27 cellular contexts compared by ENCODE assay signal in genomic region chr21:45613881-45614280, GRCh38. TPM values are rescaled to one million over a fixed set of nuclear protein-coding genes. Genes with fewer than 3 reads are reported as not detected.
DNase-seq lines count a peak whose midpoint lies in the region; FAIRE-seq and TF ChIP-seq lines count a peak whose summit lies in the region.
"Had no signal": no experiment of that assay in that cellular context is flagged by ENCODE, and none has a peak within 500 bp of the region (broad histone marks: within the 10 kb centered on the region; RNA-seq: fewer than 3 reads in every experiment).

No MANE protein-coding gene starts in this region.

- no peak for DNase-seq in activated naive CD4-positive, alpha-beta T cell treated with anti-CD3 and anti-CD28 coated beads for 36 hours
- DNase-seq in adipocyte (ENCODE audit: low read depth) (no peak), mesenteric fat pad (ENCODE audit: low spot score) (peak; percentile 30), nephron progenitor cell (no peak), neuronal stem cell (ENCODE audit: low spot score) (no peak), urothelium cell line (ENCODE audit: low spot score) (no peak), GM19238 (ENCODE audit: insufficient read length, low spot score) (no peak)
- DNase-seq: activated CD8-positive, alpha-beta memory T cell treated with anti-CD3 and anti-CD28 coated beads for 24 hours; adrenal gland; DMS53; foreskin melanocyte; hippocampal formation; NCI-H2029; NCI-H345; occipital lobe; substantia nigra; T1000 had no signal

- no peak overlapping the region for H3K14ac ChIP-seq in neuronal stem cell (ENCODE audit: low read length)

- no peak overlapping the region for H3K23ac ChIP-seq in neuronal stem cell (ENCODE audit: low read depth, low read length, poor library complexity)

- no peak overlapping the region for H4K91ac ChIP-seq in neuronal stem cell (ENCODE audit: low read depth, low read length, poor library complexity)

- intact Hi-C loops in activated naive CD4-positive, alpha-beta T cell treated with anti-CD3 and anti-CD28 coated beads for 36 hours (cut with micrococcal nuclease), result no loop called here

- no peaks in the 10 kb centered on the region for H3K9me3 Mint-ChIP-seq in activated naive CD4-positive, alpha-beta T cell treated with anti-CD3 and anti-CD28 coated beads, Interleukin-2, amount 50 U/mL, for 24 hours
- H3K9me3 Mint-ChIP-seq in activated naive CD4-positive, alpha-beta T cell treated with anti-CD3 and anti-CD28 coated beads for 36 hours, result no peaks in the 10 kb centered on the region
- H3K9me3 Mint-ChIP-seq in nephron progenitor cell, result no peaks in the 10 kb centered on the region
- H3K9me3 Mint-ChIP-seq: activated T-helper 1 cell treated with anti-CD3 and anti-CD28 coated beads, Interleukin-12 subunit alpha, Interleukin-12 subunit beta, Interleukin-2, Interleukin-4 antibody, amounts not matched to agents 30 ng/mL and 10 ng/mL and 1 ng/mL, durations not matched to agents 14 hours and 24 hours and 36 hours had no signal

- H3K4me1 Mint-ChIP-seq in activated naive CD4-positive, alpha-beta T cell treated with anti-CD3 and anti-CD28 coated beads, Interleukin-2, amount 50 U/mL, for 24 hours, result peaks cover 53% of the 10 kb centered on the region
- H3K4me1 Mint-ChIP-seq in activated naive CD4-positive, alpha-beta T cell treated with anti-CD3 and anti-CD28 coated beads for 36 hours (ENCODE audit: low read depth), result peaks cover 31% of the 10 kb centered on the region
- peaks cover 38% of the 10 kb centered on the region for H3K4me1 Mint-ChIP-seq in nephron progenitor cell

- H3K9me3 ChIP-seq in adipocyte (ENCODE audit: control insufficient read depth, low read length) (no peaks in the 10 kb centered on the region), neuronal stem cell (replicated peaks in 1 of 2; ENCODE audit: control insufficient read depth in 2 of 2, insufficient read depth in 1 of 2, low read depth in 1 of 2, low read length in 2 of 2) (peaks cover 0 to 4% of the 10 kb centered on the region in 2 donors)
- H3K9me3 ChIP-seq: adrenal gland, Peyer's patch, vagina had no signal

- H3K27me3 ChIP-seq in adipocyte (replicated peaks; ENCODE audit: control insufficient read depth, insufficient read depth, low read length) (peaks cover 50% of the 10 kb centered on the region), neuronal stem cell (ENCODE audit: control insufficient read depth in 3 of 3, insufficient read depth in 3 of 3, low read depth in 1 of 3, low read length in 3 of 3) (peaks cover 0 to 20% (median 0%) of the 10 kb centered on the region in 3 experiments)
- H3K27me3 ChIP-seq: adrenal gland, Peyer's patch, vagina had no signal

- no peak overlapping the region for H2BK15ac ChIP-seq in neuronal stem cell (ENCODE audit: low read length)

- H3K4me3 ChIP-seq in adipocyte (ENCODE audit: low read length) (peak overlapping the region; percentile 58), neuronal stem cell (ENCODE audit: low read length in 2 of 2) (no peak overlapping the region)
- H3K4me3 ChIP-seq: adrenal gland, cardiac muscle cell, Peyer's patch, SK-N-MC, vagina had no signal

- no peak overlapping the region for H2BK120ac ChIP-seq in neuronal stem cell (ENCODE audit: low read depth, low read length)

- no peaks in the 10 kb centered on the region for H3K79me1 ChIP-seq in neuronal stem cell (ENCODE audit: low read depth, low read length)

- H3K36me3 ChIP-seq in adipocyte (ENCODE audit: control insufficient read depth, insufficient read depth, low read length, severe bottlenecking) (no peaks in the 10 kb centered on the region), neuronal stem cell (replicated peaks in 1 of 2; ENCODE audit: control insufficient read depth in 2 of 2, insufficient read depth in 2 of 2, low read length in 2 of 2) (no peaks in the 10 kb centered on the region)
- H3K36me3 ChIP-seq: adrenal gland, cardiac muscle cell, Peyer's patch, vagina had no signal

- no peak overlapping the region for H2AK5ac ChIP-seq in neuronal stem cell (ENCODE audit: low read depth, low read length)

- no peaks in the 10 kb centered on the region for H3K36me3 Mint-ChIP-seq in activated naive CD4-positive, alpha-beta T cell treated with anti-CD3 and anti-CD28 coated beads, Interleukin-2, amount 50 U/mL, for 24 hours
- H3K36me3 Mint-ChIP-seq in activated naive CD4-positive, alpha-beta T cell treated with anti-CD3 and anti-CD28 coated beads for 36 hours (ENCODE audit: low read depth), result no peaks in the 10 kb centered on the region
- H3K36me3 Mint-ChIP-seq in nephron progenitor cell (ENCODE audit: low read depth), result no peaks in the 10 kb centered on the region

- FAIRE-seq in urothelium cell line (lab: Jason Lieb, UNC), result no peak
- FAIRE-seq: GM12891, GM19239, islet of Langerhans had no signal

- H3K9ac ChIP-seq in adipocyte (ENCODE audit: low read length), result no peak overlapping the region
- H3K9ac ChIP-seq in neuronal stem cell (ENCODE audit: low read depth, low read length, poor library complexity), result no peak overlapping the region
- H3K9ac ChIP-seq: KMS-11 had no signal

- H4K8ac ChIP-seq in neuronal stem cell (ENCODE audit: low read depth, low read length), result no peak overlapping the region

- CTCF ChIA-PET in activated naive CD4-positive, alpha-beta T cell treated with anti-CD3 and anti-CD28 coated beads for 36 hours (lab: Charles Lee), result no interaction called here

- H2BK12ac ChIP-seq in neuronal stem cell (ENCODE audit: low read length), result no peak overlapping the region

- no peak overlapping the region for H2BK5ac ChIP-seq in neuronal stem cell (ENCODE audit: low read length)

- H3K18ac ChIP-seq in neuronal stem cell (ENCODE audit: low read length), result no peak overlapping the region

- TF ChIP-seq CTCF in nephron progenitor cell (IDR thresholded peaks at IDR 0.05), result no peak

- H3K27ac Mint-ChIP-seq in activated naive CD4-positive, alpha-beta T cell treated with anti-CD3 and anti-CD28 coated beads, Interleukin-2, amount 50 U/mL, for 24 hours, result no peak overlapping the region
- H3K27ac Mint-ChIP-seq in activated naive CD4-positive, alpha-beta T cell treated with anti-CD3 and anti-CD28 coated beads for 36 hours, result no peak overlapping the region
- no peak overlapping the region for H3K27ac Mint-ChIP-seq in nephron progenitor cell
- H3K27ac Mint-ChIP-seq: activated T-helper 1 cell treated with anti-CD3 and anti-CD28 coated beads, Interleukin-12 subunit alpha, Interleukin-12 subunit beta, Interleukin-2, Interleukin-4 antibody, amounts not matched to agents 30 ng/mL and 10 ng/mL and 1 ng/mL, durations not matched to agents 14 hours and 24 hours and 36 hours had no signal

- peak overlapping the region; percentile 23 for H3K4me3 Mint-ChIP-seq in activated naive CD4-positive, alpha-beta T cell treated with anti-CD3 and anti-CD28 coated beads, Interleukin-2, amount 50 U/mL, for 24 hours
- no peak overlapping the region for H3K4me3 Mint-ChIP-seq in activated naive CD4-positive, alpha-beta T cell treated with anti-CD3 and anti-CD28 coated beads for 36 hours
- H3K4me3 Mint-ChIP-seq in nephron progenitor cell, result no peak overlapping the region
- H3K4me3 Mint-ChIP-seq: activated T-helper 1 cell treated with anti-CD3 and anti-CD28 coated beads, Interleukin-12 subunit alpha, Interleukin-12 subunit beta, Interleukin-2, Interleukin-4 antibody, amounts not matched to agents 30 ng/mL and 10 ng/mL and 1 ng/mL, durations not matched to agents 14 hours and 24 hours and 36 hours had no signal

- H3K4me2 ChIP-seq in neuronal stem cell (ENCODE audit: insufficient read depth, low read length, poor library complexity, severe bottlenecking), result no peak overlapping the region
- H3K4me2 ChIP-seq: KMS-11 had no signal

- no peak overlapping the region for H3K4ac ChIP-seq in neuronal stem cell (ENCODE audit: low read length)

- no CpG with 5 or more reads among the region's 9 CpGs for WGBS in neuronal stem cell (ENCODE audit: extremely low coverage in 2 of 2, insufficient read length in 2 of 2, insufficient replicate concordance in 1 of 2), 2 donors

- H2AFZ ChIP-seq in neuronal stem cell (ENCODE audit: low read length), result no peak overlapping the region

- H3K27me3 Mint-ChIP-seq in activated naive CD4-positive, alpha-beta T cell treated with anti-CD3 and anti-CD28 coated beads, Interleukin-2, amount 50 U/mL, for 24 hours, result no peaks in the 10 kb centered on the region
- no peaks in the 10 kb centered on the region for H3K27me3 Mint-ChIP-seq in activated naive CD4-positive, alpha-beta T cell treated with anti-CD3 and anti-CD28 coated beads for 36 hours (ENCODE audit: low read depth)
- H3K27me3 Mint-ChIP-seq in nephron progenitor cell (ENCODE audit: low read depth, poor library complexity), result peaks cover 36% of the 10 kb centered on the region

- peaks cover 24% of the 10 kb centered on the region for H3K4me1 ChIP-seq in adipocyte (ENCODE audit: control insufficient read depth, insufficient read depth, low read length)
- peaks cover 0 to 3% of the 10 kb centered on the region in 2 donors for H3K4me1 ChIP-seq in neuronal stem cell (ENCODE audit: control insufficient read depth in 2 of 2, insufficient read depth in 1 of 2, low read depth in 1 of 2, low read length in 2 of 2)
- H3K4me1 ChIP-seq: vagina had no signal

- no peak overlapping the region for H3K27ac ChIP-seq in neuronal stem cell (replicated peaks; ENCODE audit: low read length)
- H3K27ac ChIP-seq: adrenal gland, cardiac muscle cell, KMS-11, SK-N-MC, vagina had no signal

RNA-seq across cellular contexts. Expression of gene PCBP3, which starts 29.6 kb away (rescaled TPM):
- total RNA-seq in activated naive CD4-positive, alpha-beta T cell treated with anti-CD3 and anti-CD28 coated beads for 36 hours, result 10 to 100 TPM; 10.0 to 10.2 TPM
- 32.4 TPM for total RNA-seq in mesenteric fat pad
- polyA plus RNA-seq in neuronal stem cell (2013, experiment 1 of 2), result 6.9 TPM
- 6.2 TPM for polyA plus RNA-seq in neuronal stem cell (2013, experiment 2 of 2)
